In the genomic region with DNA sequence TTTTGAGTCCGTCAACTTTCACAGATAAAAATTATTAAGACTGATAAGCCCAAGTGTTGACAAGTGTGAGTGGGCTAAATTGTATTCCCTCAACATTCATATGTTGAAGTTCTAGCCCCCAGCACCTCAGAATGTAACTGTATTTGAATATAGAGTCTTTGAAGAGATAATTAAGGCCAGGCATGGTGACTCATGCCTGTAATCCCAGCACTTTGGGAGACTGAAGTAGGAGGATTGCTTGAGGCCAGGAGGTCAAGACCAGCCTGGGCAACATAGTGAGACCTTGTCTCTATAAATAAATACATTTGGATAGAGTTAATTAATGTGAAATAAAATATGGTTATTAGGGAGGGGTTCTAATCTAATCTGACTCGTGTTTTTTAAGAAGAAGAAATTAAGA, we compare ENCODE assay signal across 1 cellular context.
TF ChIP-seq lines count a peak whose summit lies in the region.

No MANE protein-coding gene starts in this region.

TF ChIP-seq in K562, 482 proteins besides CTCF, POLR2A, EP300 and RAD21 (continued from another document):
- TF ChIP-seq SETDB1 (IDR thresholded peaks at IDR 0.05; ENCODE audit: low read length) (no peak), CREM (IDR thresholded peaks at IDR 0.05; ENCODE audit: low read depth) (no peak), RBM25 (IDR thresholded peaks at IDR 0.05; ENCODE audit: low read depth, low read length, severe bottlenecking) (peak; percentile 27)
